In the genomic region with DNA sequence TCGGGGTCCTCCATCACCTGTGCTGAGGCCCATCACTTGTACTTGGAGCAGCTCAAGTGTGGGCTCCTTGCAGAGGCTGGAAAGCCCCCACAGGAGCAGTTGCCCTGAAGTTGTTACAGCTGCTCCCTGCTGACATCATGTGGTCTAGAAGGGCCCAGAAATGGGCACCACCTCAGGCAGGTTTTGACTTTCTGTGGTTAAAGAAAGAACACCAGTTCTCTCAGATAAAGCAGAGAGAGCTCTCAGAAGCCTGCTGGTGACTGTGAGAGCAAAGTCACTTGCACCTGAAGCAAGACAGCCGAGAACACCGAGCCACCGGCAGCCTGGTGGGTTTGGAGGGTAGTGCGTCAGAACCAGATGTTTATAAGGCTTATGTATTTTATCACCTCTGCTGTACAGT, we compare ENCODE assay signal across 8 cellular contexts.
DNase-seq lines count a peak whose midpoint lies in the region; ATAC-seq and TF ChIP-seq lines count a peak whose summit lies in the region.

No MANE protein-coding gene starts in this region.

- no peak for TF ChIP-seq POLR2A in erythroblast (IDR thresholded peaks at IDR 0.05; ENCODE audit: low read length)

- peaks cover 16% of the 10 kb centered on the region for H3K36me3 Mint-ChIP-seq in type B pancreatic cell

- TF ChIP-seq CTCF in type B pancreatic cell (conservative IDR thresholded peaks at IDR 0.05) = peak; percentile 48

- peak; percentile 12 to 23 for DNase-seq in activated CD4-positive, alpha-beta T cell treated with anti-CD3 and anti-CD28 coated beads, Interleukin-2, amount 50 U/mL, for 4 hours
- DNase-seq in left colon (peak; percentile 28 to 43), type B pancreatic cell (ENCODE audit: extremely low spot score, unreplicated experiment) (no peak), erythroblast (lab: John Stamatoyannopoulos, UW) (no peak), foreskin melanocyte (no peak), hippocampal formation (lab: John Stamatoyannopoulos, UW) (no peak)

- H3K27ac Mint-ChIP-seq in type B pancreatic cell = no peak overlapping the region

- H3K4me1 Mint-ChIP-seq in type B pancreatic cell (ENCODE audit: unreplicated experiment) = peaks cover 15% of the 10 kb centered on the region

- no peaks in the 10 kb centered on the region for H3K9me3 Mint-ChIP-seq in type B pancreatic cell

- H3K27me3 Mint-ChIP-seq in type B pancreatic cell = no peaks in the 10 kb centered on the region

- ATAC-seq in GM19372 (IDR thresholded peaks at IDR 0.05; ENCODE audit: low read depth, unreplicated experiment) (peak; percentile 71), HG03196 (IDR thresholded peaks at IDR 0.05; ENCODE audit: unreplicated experiment) (peak; percentile 81), left colon (peak; percentile 44)

- intact Hi-C loops in left colon (cut with DNase I, micrococcal nuclease) = loop anchor here in 1 of 2 donors (5.0 kb wide), 1 partner anchor 95 kb away; no protein-coding TSS in a partner anchor

- no peak overlapping the region for H3K4me3 Mint-ChIP-seq in type B pancreatic cell

Comparison
In these comparisons a context has a peak if more than half of its experiments do, and no peak if none do; other contexts are left out.
1. DNase-seq: peak in activated CD4-positive, alpha-beta T cell treated with anti-CD3 and anti-CD28 coated beads, Interleukin-2, amount 50 U/mL, for 4 hours (2 of 2) and left colon (2 of 2); none in type B pancreatic cell (single experiment), erythroblast (0 of 2), foreskin melanocyte (single experiment) and hippocampal formation (0 of 2).
2. Peak in every context shown above with its lines, with median percentiles within 50 percentile points of each other: ATAC-seq.